In genomic region chr10:88271736-88272135, GRCh38 we compare ENCODE assay signal across 8 cellular contexts.
DNase-seq lines count a peak whose midpoint lies in the region; ATAC-seq and TF ChIP-seq lines count a peak whose summit lies in the region.

No MANE protein-coding gene starts in this region.

- peaks cover 0 to 1% (median 0%) of the 10 kb centered on the region in 11 donors for H3K9me3 Mint-ChIP-seq in naive thymus-derived CD4-positive, alpha-beta T cell

- peaks cover 0 to 9% (median 3%) of the 10 kb centered on the region in 5 donors for H3K36me3 Mint-ChIP-seq in naive thymus-derived CD4-positive, alpha-beta T cell

- peaks cover 13 to 18% of the 10 kb centered on the region in 2 donors for H3K4me1 ChIP-seq in naive thymus-derived CD4-positive, alpha-beta T cell (ENCODE audit: control insufficient read depth in 2 of 2, insufficient read depth in 2 of 2, low read length in 2 of 2)

- POLR2A ChIA-PET in AG04450 (lab: Yijun Ruan, JAX), result no interaction called here
- POLR2A ChIA-PET in naive thymus-derived CD4-positive, alpha-beta T cell (lab: Charles Lee), result interaction anchor here (0.7 kb wide), 1 partner anchor 269 kb away, joined by 3 read pairs; no protein-coding TSS in a partner anchor

- H3K4me3 Mint-ChIP-seq in naive thymus-derived CD4-positive, alpha-beta T cell, result peak overlapping the region; percentile 29 to 78 (median 66)

- intact Hi-C loops in naive thymus-derived CD4-positive, alpha-beta T cell (cut with micrococcal nuclease), result loop anchor here (1.0 to 2.0 kb wide), 10 partner anchors 10 to 453 kb away; partner anchors contain the start of genes KLLN (in 2 of the 2), PTEN (in 2 of the 2) and ATAD1 (in 1 of the 2)

- peak overlapping the region in 8 of 9 donors; percentile 44 to 89 (median 84) for H3K27ac Mint-ChIP-seq in naive thymus-derived CD4-positive, alpha-beta T cell

- no peak for DNase-seq in AG04450 (ENCODE audit: low read depth, low spot score)
- DNase-seq in activated T-cell treated with anti-CD3 and anti-CD28 coated beads, Interleukin-2, amount 50 U/mL, for 48 hours, result peak; percentile 44 to 54
- peak in 1 of 9 donors; percentile 30 for DNase-seq in naive thymus-derived CD4-positive, alpha-beta T cell
- no peak for DNase-seq in NAMALWA (ENCODE audit: low spot score)
- no peak for DNase-seq in NCI-H526 treated with DMSO at 0.1 percent for 48 hours (lab: John Stamatoyannopoulos, UW)
- no peak for DNase-seq in stimulated activated CD4-positive, alpha-beta T cell treated with anti-CD3 and anti-CD28 coated beads, Interleukin-4, amount 100 ng/mL, for 4 hours

- H3K4me1 Mint-ChIP-seq in naive thymus-derived CD4-positive, alpha-beta T cell, result peaks cover 23 to 60% (median 33%) of the 10 kb centered on the region in 7 donors

- CTCF ChIA-PET in AG04450 (lab: Charles Lee), result no interaction called here
- CTCF ChIA-PET in naive thymus-derived CD4-positive, alpha-beta T cell (lab: Charles Lee), result interaction anchor here (1.2 kb wide), 1 partner anchor 115 kb away, joined by 3 read pairs; no protein-coding TSS in a partner anchor

- no peaks in the 10 kb centered on the region for H3K27me3 ChIP-seq in AG04450 (ENCODE audit: control insufficient read depth, insufficient read depth, low read length)
- H3K27me3 ChIP-seq in naive thymus-derived CD4-positive, alpha-beta T cell (ENCODE audit: control insufficient read depth in 2 of 2, insufficient read depth in 2 of 2, low read length in 2 of 2), result no peaks in the 10 kb centered on the region

- no peaks in the 10 kb centered on the region for H3K36me3 ChIP-seq in naive thymus-derived CD4-positive, alpha-beta T cell (ENCODE audit: control insufficient read depth in 2 of 3, insufficient read depth in 3 of 3, low read length in 3 of 3)

- H3K27ac ChIP-seq in AG04450 (ENCODE audit: low read depth, low read length), result peak overlapping the region; percentile 33
- H3K27ac ChIP-seq in naive thymus-derived CD4-positive, alpha-beta T cell (ENCODE audit: low read depth, low read length), result peak overlapping the region; percentile 33

- peak; percentile 29 for ATAC-seq in GM19035 (IDR thresholded peaks at IDR 0.05; ENCODE audit: unreplicated experiment)
- ATAC-seq in HG03196 (IDR thresholded peaks at IDR 0.05; ENCODE audit: unreplicated experiment), result peak; percentile 24
- peak; percentile 54 for ATAC-seq in naive thymus-derived CD4-positive, alpha-beta T cell

- no peak overlapping the region for H3K4me3 ChIP-seq in AG04450 (ENCODE audit: low read depth, low read length)
- H3K4me3 ChIP-seq in naive thymus-derived CD4-positive, alpha-beta T cell (ENCODE audit: low read length), result no peak overlapping the region

- H3K9me3 ChIP-seq in AG04450 (ENCODE audit: control insufficient read depth, insufficient read depth, low read length), result no peaks in the 10 kb centered on the region
- H3K9me3 ChIP-seq in naive thymus-derived CD4-positive, alpha-beta T cell (ENCODE audit: control insufficient read depth in 2 of 3, low read length in 3 of 3), result no peaks in the 10 kb centered on the region

- peaks cover 0 to 5% (median 0%) of the 10 kb centered on the region in 5 donors for H3K27me3 Mint-ChIP-seq in naive thymus-derived CD4-positive, alpha-beta T cell

- TF ChIP-seq CTCF in AG04450 (IDR thresholded peaks at IDR 0.05; ENCODE audit: low read depth, low read length), result no peak

Comparison
In these comparisons a context has a peak if more than half of its experiments do, and no peak if none do; other contexts are left out.
1. DNase-seq: peak in activated T-cell treated with anti-CD3 and anti-CD28 coated beads, Interleukin-2, amount 50 U/mL, for 48 hours (2 of 2); none in AG04450 (single experiment), NAMALWA (single experiment), NCI-H526 treated with DMSO at 0.1 percent for 48 hours (single experiment) and stimulated activated CD4-positive, alpha-beta T cell treated with anti-CD3 and anti-CD28 coated beads, Interleukin-4, amount 100 ng/mL, for 4 hours (0 of 2).
2. Peak in every context shown above with its lines, with median percentiles within 50 percentile points of each other: ATAC-seq.